23 cellular contexts compared by ENCODE assay signal in the genomic region with DNA sequence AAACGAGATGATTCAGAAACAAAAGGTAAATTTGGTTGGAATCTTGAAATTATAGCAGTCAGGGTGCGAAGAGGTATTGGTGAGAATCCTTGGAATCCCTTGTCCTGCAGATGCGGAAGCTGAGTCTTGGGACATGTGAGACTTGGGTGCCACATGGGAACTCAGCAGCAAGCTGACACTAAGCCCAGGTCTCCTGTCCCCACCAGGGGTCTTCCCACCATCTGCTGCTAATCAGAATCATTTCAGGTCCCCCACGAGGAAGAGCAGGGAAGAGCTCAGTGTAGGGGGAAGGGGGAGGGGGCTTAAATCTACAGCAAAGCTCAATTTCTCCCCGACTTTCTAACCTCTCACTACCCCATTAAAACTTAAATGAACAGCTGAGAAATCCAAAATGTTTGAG.
DNase-seq lines count a peak whose midpoint lies in the region; ATAC-seq and TF ChIP-seq lines count a peak whose summit lies in the region.
"Had no signal": no experiment of that assay in that cellular context is flagged by ENCODE, and none has a peak within 500 bp of the region (broad histone marks: within the 10 kb centered on the region; RNA-seq: fewer than 3 reads in every experiment).

No MANE protein-coding gene starts in this region.

- no peak for ATAC-seq in HG03457 (IDR thresholded peaks at IDR 0.05; ENCODE audit: unreplicated experiment)
- ATAC-seq: A549, GM23338, HCT116 had no signal

- DNase-seq in NCI-H82 (lab: John Stamatoyannopoulos, UW) (peak; percentile 10), NCI-H82 treated with DMSO at 0.1 percent for 48 hours (lab: John Stamatoyannopoulos, UW; ENCODE audit: unreplicated experiment) (no peak), endodermal cell (no peak), T-helper 2 cell (no peak)
- no peak for DNase-seq in activated CD4-positive, alpha-beta memory T cell treated with anti-CD3 and anti-CD28 coated beads, Interleukin-2, amount 10 ng/mL, durations not matched to agents 7 days and 5 days
- DNase-seq: 8988T; ACHN; AML-193; BE2C; CD4-positive, alpha-beta T cell; CD8-positive, alpha-beta memory T cell; DMS 273 treated with DMSO at 0.1 percent for 48 hours; DMS53; DMS79 treated with DMSO at 0.1 percent for 48 hours; GF-D8; H9 had no signal

- H3K4me1 ChIP-seq in endodermal cell (ENCODE audit: control insufficient read depth, insufficient read depth, low read length), result peaks cover 9% of the 10 kb centered on the region
- H3K4me1 ChIP-seq: A549, BE2C had no signal

- no peak overlapping the region for H3K4me3 ChIP-seq in endodermal cell (ENCODE audit: low read length)
- H3K4me3 ChIP-seq: A549; BLaER1 treated with 17β-estradiol and CSF1 and Interleukin-3, amounts not matched to agents 10 nM and 100 nM; GM23338 had no signal

- H3K9me3 Mint-ChIP-seq in endodermal cell (no peaks in the 10 kb centered on the region), nephron (peaks cover 7% of the 10 kb centered on the region)
- H3K9me3 Mint-ChIP-seq in activated CD4-positive, alpha-beta memory T cell treated with anti-CD3 and anti-CD28 coated beads, Interleukin-2, amount 10 ng/mL, durations not matched to agents 7 days and 5 days, result no peaks in the 10 kb centered on the region
- H3K9me3 Mint-ChIP-seq: CD4-positive, alpha-beta T cell; CD8-positive, alpha-beta memory T cell; GM23338 had no signal

- CTCF ChIA-PET in activated CD4-positive, alpha-beta memory T cell treated with anti-CD3 and anti-CD28 coated beads, Interleukin-2, amount 10 ng/mL, durations not matched to agents 7 days and 5 days (lab: Charles Lee), result no interaction called here

- peaks cover 11% of the 10 kb centered on the region for H3K9me3 ChIP-seq in endodermal cell (ENCODE audit: control insufficient read depth, low read length)
- H3K9me3 ChIP-seq: A549, BE2C had no signal

- 90 to 100% methylated on average over 2 to 3 of the region's 5 CpGs for WGBS in endodermal cell (ENCODE audit: insufficient coverage in 1 of 2, insufficient read length in 1 of 2), 2 experiments

- no peak overlapping the region for H3K9ac ChIP-seq in endodermal cell (ENCODE audit: extremely low read depth, low read length, poor library complexity, severe bottlenecking)
- H3K9ac ChIP-seq: BLaER1 treated with 17β-estradiol and CSF1 and Interleukin-3, amounts not matched to agents 10 nM and 100 nM had no signal

- POLR2A ChIA-PET in activated CD4-positive, alpha-beta memory T cell treated with anti-CD3 and anti-CD28 coated beads, Interleukin-2, amount 10 ng/mL, durations not matched to agents 7 days and 5 days (lab: Charles Lee), result no interaction called here

- H3K27ac ChIP-seq in endodermal cell (ENCODE audit: low read depth, low read length), result no peak overlapping the region
- H3K27ac ChIP-seq: A549; BLaER1 treated with 17β-estradiol and CSF1 and Interleukin-3, amounts not matched to agents 10 nM and 100 nM had no signal

- no peaks in the 10 kb centered on the region for H3K36me3 ChIP-seq in endodermal cell (ENCODE audit: control insufficient read depth, insufficient read depth, low read length)
- H3K36me3 ChIP-seq: BE2C; BLaER1 treated with 17β-estradiol and CSF1 and Interleukin-3, amounts not matched to agents 10 nM and 100 nM had no signal

- TF ChIP-seq CTCF in endodermal cell (conservative IDR thresholded peaks at IDR 0.05), result no peak
- no peak for TF ChIP-seq CTCF in nephron (IDR thresholded peaks at IDR 0.05; ENCODE audit: unreplicated experiment in 3 of 3)

- no peaks in the 10 kb centered on the region for H3K27me3 ChIP-seq in endodermal cell (ENCODE audit: control insufficient read depth, insufficient read depth, low read length, poor library complexity, severe bottlenecking)
- H3K27me3 ChIP-seq: BE2C; BLaER1 treated with 17β-estradiol and CSF1 and Interleukin-3, amounts not matched to agents 10 nM and 100 nM had no signal

- H3K27ac Mint-ChIP-seq in endodermal cell (peak overlapping the region; percentile 64), nephron (peak overlapping the region in 2 of 3 experiments; percentile 35 to 50)
- no peak overlapping the region for H3K27ac Mint-ChIP-seq in activated CD4-positive, alpha-beta memory T cell treated with anti-CD3 and anti-CD28 coated beads, Interleukin-2, amount 10 ng/mL, durations not matched to agents 7 days and 5 days
- H3K27ac Mint-ChIP-seq: CD4-positive, alpha-beta T cell; CD8-positive, alpha-beta memory T cell; GM23338 had no signal

- H3K4me1 Mint-ChIP-seq in endodermal cell (peaks cover 28% of the 10 kb centered on the region), nephron (peaks cover 44% of the 10 kb centered on the region)
- no peaks in the 10 kb centered on the region for H3K4me1 Mint-ChIP-seq in activated CD4-positive, alpha-beta memory T cell treated with anti-CD3 and anti-CD28 coated beads, Interleukin-2, amount 10 ng/mL, durations not matched to agents 7 days and 5 days
- H3K4me1 Mint-ChIP-seq: CD14-positive monocyte; CD8-positive, alpha-beta memory T cell had no signal

- H3K27me3 Mint-ChIP-seq in endodermal cell (ENCODE audit: insufficient read depth) (peaks cover 4% of the 10 kb centered on the region), nephron (ENCODE audit: low read depth) (peaks cover 12% of the 10 kb centered on the region)
- H3K27me3 Mint-ChIP-seq in activated CD4-positive, alpha-beta memory T cell treated with anti-CD3 and anti-CD28 coated beads, Interleukin-2, amount 10 ng/mL, durations not matched to agents 7 days and 5 days, result no peaks in the 10 kb centered on the region
- H3K27me3 Mint-ChIP-seq: CD4-positive, alpha-beta T cell had no signal

- H3K4me3 Mint-ChIP-seq in endodermal cell, result no peak overlapping the region
- no peak overlapping the region for H3K4me3 Mint-ChIP-seq in nephron
- no peak overlapping the region for H3K4me3 Mint-ChIP-seq in activated CD4-positive, alpha-beta memory T cell treated with anti-CD3 and anti-CD28 coated beads, Interleukin-2, amount 10 ng/mL, durations not matched to agents 7 days and 5 days
- H3K4me3 Mint-ChIP-seq: CD14-positive monocyte; CD4-positive, alpha-beta T cell; CD8-positive, alpha-beta memory T cell; GM23338; H9 had no signal

- peaks cover 3% of the 10 kb centered on the region for H3K36me3 Mint-ChIP-seq in endodermal cell (ENCODE audit: low read depth)
- peaks cover 12% of the 10 kb centered on the region for H3K36me3 Mint-ChIP-seq in nephron (ENCODE audit: low read depth)
- H3K36me3 Mint-ChIP-seq in activated CD4-positive, alpha-beta memory T cell treated with anti-CD3 and anti-CD28 coated beads, Interleukin-2, amount 10 ng/mL, durations not matched to agents 7 days and 5 days (ENCODE audit: low read depth), result no peaks in the 10 kb centered on the region
- H3K36me3 Mint-ChIP-seq: CD14-positive monocyte had no signal
